Comparison of ENCODE assay signal across 1 cellular context in the genomic region with DNA sequence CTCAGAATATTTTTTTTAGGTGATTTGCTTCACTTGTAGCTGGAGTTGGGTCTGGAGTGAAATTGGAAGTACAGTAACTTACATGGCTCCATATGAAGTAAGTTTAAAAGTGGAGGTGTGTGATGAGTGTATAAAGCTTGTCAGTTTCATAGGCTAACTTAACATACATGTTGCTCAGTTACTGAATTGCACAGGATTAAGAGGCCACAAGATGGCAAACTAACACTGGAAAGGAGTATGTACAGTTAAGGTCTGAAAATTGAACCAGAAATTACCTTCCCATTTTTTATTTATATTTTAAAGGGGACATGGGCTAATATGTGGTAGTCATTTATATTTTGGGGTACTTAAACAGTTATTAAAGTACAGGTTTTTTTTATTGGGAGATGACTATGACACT.
TF ChIP-seq lines count a peak whose summit lies in the region.

No MANE protein-coding gene starts in this region.

TF ChIP-seq in GM12878, 131 proteins besides CTCF, POLR2A, EP300 and RAD21 (continued from another document):
- TF ChIP-seq, protein P1, sequence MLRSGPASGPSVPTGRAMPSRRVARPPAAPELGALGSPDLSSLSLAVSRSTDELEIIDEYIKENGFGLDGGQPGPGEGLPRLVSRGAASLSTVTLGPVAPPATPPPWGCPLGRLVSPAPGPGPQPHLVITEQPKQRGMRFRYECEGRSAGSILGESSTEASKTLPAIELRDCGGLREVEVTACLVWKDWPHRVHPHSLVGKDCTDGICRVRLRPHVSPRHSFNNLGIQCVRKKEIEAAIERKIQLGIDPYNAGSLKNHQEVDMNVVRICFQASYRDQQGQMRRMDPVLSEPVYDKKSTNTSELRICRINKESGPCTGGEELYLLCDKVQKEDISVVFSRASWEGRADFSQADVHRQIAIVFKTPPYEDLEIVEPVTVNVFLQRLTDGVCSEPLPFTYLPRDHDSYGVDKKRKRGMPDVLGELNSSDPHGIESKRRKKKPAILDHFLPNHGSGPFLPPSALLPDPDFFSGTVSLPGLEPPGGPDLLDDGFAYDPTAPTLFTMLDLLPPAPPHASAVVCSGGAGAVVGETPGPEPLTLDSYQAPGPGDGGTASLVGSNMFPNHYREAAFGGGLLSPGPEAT (IDR thresholded peaks at IDR 0.05; ENCODE audit: low read depth) = no peak
